ENCODE assay signal across 10 cellular contexts in genomic region chr1:181127898-181128453, GRCh38. TPM values are rescaled to one million over a fixed set of nuclear protein-coding genes. Genes with fewer than 3 reads are reported as not detected.
A peak's percentile ranks its signal among the peaks of the same experiment; 100 is the strongest.
DNase-seq lines count a peak whose midpoint lies in the region; ATAC-seq, FAIRE-seq and TF ChIP-seq lines count a peak whose summit lies in the region.
"Had no signal": no experiment of that assay in that cellular context is flagged by ENCODE, and none has a peak within 500 bp of the region (broad histone marks: within the 10 kb centered on the region; RNA-seq: fewer than 3 reads in every experiment).

No MANE protein-coding gene starts in this region.

- intact Hi-C loops in A673 (cut with micrococcal nuclease; ENCODE audit: unreplicated experiment) = no loop called here

- H3K27me3 ChIP-seq in A673 (replicated peaks; ENCODE audit: insufficient read depth, low read depth, low read length, poor library complexity) (no peaks in the 10 kb centered on the region), RWPE2 (ENCODE audit: insufficient read depth, poor library complexity, severe bottlenecking) (no peaks in the 10 kb centered on the region)

- no TSS peak for BruUV-seq in A673 (replicated peaks; lab: Mats Ljungman, UMichigan)

- peak; percentile 54; the same call in 2 of the 3 replicates for ATAC-seq in RWPE2 (ENCODE audit: low read depth)
- ATAC-seq in GM19351 (IDR thresholded peaks at IDR 0.05; ENCODE audit: unreplicated experiment) = no peak
- no peak for ATAC-seq in GM21737 (IDR thresholded peaks at IDR 0.05; ENCODE audit: unreplicated experiment)

- H3K4me3 ChIP-seq in A673 (ENCODE audit: low read depth, low read length, poor library complexity, severe bottlenecking) (no peak overlapping the region), RWPE2 (ENCODE audit: severe bottlenecking) (no peak overlapping the region)

- H3K4me1 ChIP-seq in A673 (ENCODE audit: insufficient read depth, low read length, poor library complexity, severe bottlenecking) (peaks cover 28% of the 10 kb centered on the region), RWPE2 (ENCODE audit: insufficient read depth, poor library complexity, severe bottlenecking) (peaks cover 20% of the 10 kb centered on the region)

- peak overlapping the region; percentile 26 for H3K27ac ChIP-seq in A673 (ENCODE audit: low read depth, low read length, poor library complexity, severe bottlenecking)
- peak overlapping the region; percentile 67 for H3K27ac ChIP-seq in RWPE2 (ENCODE audit: poor library complexity, severe bottlenecking)

- peak; percentile 21 for FAIRE-seq in GM19239 (lab: Jason Lieb, UNC)

- DNase-seq in A673 (ENCODE audit: low spot score) = no peak
- DNase-seq in GM19239 (ENCODE audit: insufficient read length, low spot score) = no peak
- no peak for DNase-seq in RWPE2 (ENCODE audit: low spot score)
- peak; percentile 41 for DNase-seq in kidney tubule cell (ENCODE audit: low spot score)
- DNase-seq in hypothalamus (lab: John Stamatoyannopoulos, UW) = no peak
- no peak for DNase-seq in hippocampal formation (lab: John Stamatoyannopoulos, UW)
- DNase-seq: SHP77; stimulated activated CD4-positive, alpha-beta T cell treated with anti-CD3 and anti-CD28 coated beads, Interleukin-12 subunit alpha, Interleukin-12 subunit beta, amount 100 ng/mL, for 4 hours had no signal

- no peaks in the 10 kb centered on the region for H3K36me3 ChIP-seq in A673 (ENCODE audit: insufficient read depth, low read length, poor library complexity, severe bottlenecking)
- no peaks in the 10 kb centered on the region for H3K36me3 ChIP-seq in RWPE2 (ENCODE audit: low read depth)

- TF ChIP-seq CTCF in A673 (conservative IDR thresholded peaks at IDR 0.05; ENCODE audit: low read depth, low read length) = no peak
- no peak for TF ChIP-seq CTCF in RWPE2 (IDR thresholded peaks at IDR 0.05; ENCODE audit: poor library complexity, severe bottlenecking)

- no peaks in the 10 kb centered on the region for H3K9me3 ChIP-seq in A673 (ENCODE audit: low read depth, low read length, poor library complexity, severe bottlenecking)
- H3K9me3 ChIP-seq in RWPE2 (ENCODE audit: severe bottlenecking) = no peaks in the 10 kb centered on the region

- CTCF ChIA-PET in A673 (lab: Charles Lee) = interaction anchor here (1.1 kb wide), 1 partner anchor 8 kb away, joined by 3 read pairs; no protein-coding TSS in a partner anchor

- POLR2A ChIA-PET in A673 (lab: Charles Lee; ENCODE audit: low non-redundant PET) = interaction anchor here (0.6 to 0.8 kb wide), 3 partner anchors 10 to 24 kb away, joined by 3 to 11 read pairs (median 4); no protein-coding TSS in a partner anchor

RNA-seq across cellular contexts. Expression of gene IER5, which starts 39.5 kb away (rescaled TPM):
- total RNA-seq in A673 (2021) = 25.5 and 28.2 TPM in 2 replicates
